ENCODE assay signal across 19 cellular contexts in genomic region chr11:69891421-69892236, GRCh38.
DNase-seq lines count a peak whose midpoint lies in the region; ATAC-seq and TF ChIP-seq lines count a peak whose summit lies in the region.
"Had no signal": no experiment of that assay in that cellular context is flagged by ENCODE, and none has a peak within 500 bp of the region (broad histone marks: within the 10 kb centered on the region; RNA-seq: fewer than 3 reads in every experiment).

No MANE protein-coding gene starts in this region.

- peaks cover 0 to 14% (median 0%) of the 10 kb centered on the region in 9 donors for H3K4me1 ChIP-seq in heart right ventricle
- peaks cover 6 to 21% of the 10 kb centered on the region in 2 donors for H3K4me1 ChIP-seq in adrenal gland (replicated peaks in 1 of 2)
- peaks cover 0 to 30% (median 12%) of the 10 kb centered on the region in 4 donors for H3K4me1 ChIP-seq in right lobe of liver

- TF ChIP-seq POLR2A in adrenal gland (IDR thresholded peaks at IDR 0.05): peak in 1 of 2 donors; percentile 36
- TF ChIP-seq POLR2A in right lobe of liver (IDR thresholded peaks at IDR 0.05): no peak

- H3K36me3 Mint-ChIP-seq in progenitor cell of endocrine pancreas (ENCODE audit: insufficient read depth): no peaks in the 10 kb centered on the region
- H3K36me3 Mint-ChIP-seq: naive B cell had no signal

- no peak overlapping the region for H3K27ac ChIP-seq in heart right ventricle
- peak overlapping the region in 3 of 5 donors; percentile 6 to 61 (median 52) for H3K27ac ChIP-seq in adrenal gland
- peak overlapping the region in 2 of 3 donors; percentile 7 to 45 for H3K27ac ChIP-seq in right lobe of liver
- H3K27ac ChIP-seq: parathyroid adenoma, upper lobe of right lung had no signal

- intact Hi-C loops in heart right ventricle (cut with DNase I) (loop anchor here in 2 of 10 donors (5.0 kb wide), 2 partner anchors 189 to 194 kb away; partner anchors contain the start of gene FGF19 (in 1 of the 2)), cardiac septum (cut with DNase I) (no loop called here), adrenal gland (cut with DNase I) (no loop called here), right lobe of liver (cut with DNase I) (no loop called here), head of caudate nucleus (cut with DNase I) (no loop called here)

- H3K9me3 ChIP-seq in heart right ventricle (no peaks in the 10 kb centered on the region), adrenal gland (replicated peaks in 1 of 3) (no peaks in the 10 kb centered on the region), right lobe of liver (no peaks in the 10 kb centered on the region)
- H3K9me3 ChIP-seq: HAP-1, upper lobe of right lung had no signal

- H3K9me3 Mint-ChIP-seq in progenitor cell of endocrine pancreas (ENCODE audit: low read depth): no peaks in the 10 kb centered on the region
- H3K9me3 Mint-ChIP-seq: CD4-positive, alpha-beta T cell; naive B cell had no signal

- H3K4me1 Mint-ChIP-seq in progenitor cell of endocrine pancreas (ENCODE audit: low read depth): peaks cover 8% of the 10 kb centered on the region

- WGBS in heart right ventricle, 2 donors: 56 to 65% methylated on average over 46 of the region's 46 CpGs
- 38 to 48% (median 39%) methylated on average over 31 to 46 of the region's 46 CpGs for WGBS in adrenal gland, 4 donors
- WGBS in right lobe of liver (ENCODE audit: insufficient coverage, low coverage, low lambda C conversion rate, missing lambda C conversion rate): 13% methylated on average over 26 of the region's 46 CpGs

- H3K27ac Mint-ChIP-seq in progenitor cell of endocrine pancreas: no peak overlapping the region
- H3K27ac Mint-ChIP-seq: activated CD4-positive, alpha-beta T cell treated with anti-CD3 and anti-CD28 coated beads for 36 hours; CD4-positive, alpha-beta T cell had no signal

- no peak overlapping the region for H3K4me3 Mint-ChIP-seq in progenitor cell of endocrine pancreas (ENCODE audit: low read depth)
- H3K4me3 Mint-ChIP-seq: activated CD4-positive, alpha-beta T cell treated with anti-CD3 and anti-CD28 coated beads for 36 hours; CD4-positive, alpha-beta T cell; naive B cell had no signal

- peaks cover 13% of the 10 kb centered on the region for H3K27me3 Mint-ChIP-seq in progenitor cell of endocrine pancreas

- no peak for TF ChIP-seq CTCF in heart right ventricle (IDR thresholded peaks at IDR 0.05)
- no peak for TF ChIP-seq CTCF in adrenal gland (IDR thresholded peaks at IDR 0.05)
- TF ChIP-seq CTCF in right lobe of liver (IDR thresholded peaks at IDR 0.05): no peak
- TF ChIP-seq CTCF in progenitor cell of endocrine pancreas (IDR thresholded peaks at IDR 0.05; ENCODE audit: unreplicated experiment): no peak

- H3K36me3 ChIP-seq in heart right ventricle (no peaks in the 10 kb centered on the region), adrenal gland (replicated peaks in 1 of 2) (no peaks in the 10 kb centered on the region), right lobe of liver (no peaks in the 10 kb centered on the region)
- H3K36me3 ChIP-seq: HAP-1, upper lobe of right lung had no signal

- DNase-seq in heart right ventricle (no peak), cardiac septum (ENCODE audit: low spot score) (no peak), adrenal gland (peak; percentile 36 to 94 (median 88)), right lobe of liver (peak; percentile 77 to 86 (median 84)), NCI-H2196 treated with DMSO at 0.1 percent for 48 hours (lab: John Stamatoyannopoulos, UW; ENCODE audit: unreplicated experiment) (no peak), progenitor cell of endocrine pancreas (ENCODE audit: low spot score, unreplicated experiment) (no peak), head of caudate nucleus (no peak), GF-D8 (lab: John Stamatoyannopoulos, UW) (no peak)
- DNase-seq: activated CD4-positive, alpha-beta T cell treated with anti-CD3 and anti-CD28 coated beads for 36 hours; activated CD8-positive, alpha-beta memory T cell treated with anti-CD3 and anti-CD28 coated beads, Interleukin-2, amount 50 U/mL, for 48 hours; CD4-positive, alpha-beta T cell; foreskin fibroblast; naive B cell; NCI-H1436; NCI-H446; stimulated activated naive CD4-positive, alpha-beta T cell had no signal

- no peak overlapping the region for H3K4me3 ChIP-seq in heart right ventricle
- H3K4me3 ChIP-seq in adrenal gland: no peak overlapping the region
- H3K4me3 ChIP-seq in right lobe of liver: no peak overlapping the region
- H3K4me3 ChIP-seq: HAP-1, upper lobe of right lung had no signal

- peak in 5 of 8 donors; percentile 9 to 71 (median 34) for ATAC-seq in heart right ventricle
- ATAC-seq in right lobe of liver: peak; percentile 73 to 80 (median 78)
- ATAC-seq: activated CD4-positive, alpha-beta T cell treated with anti-CD3 and anti-CD28 coated beads for 36 hours; upper lobe of right lung had no signal

- peaks cover 0 to 63% (median 39%) of the 10 kb centered on the region in 7 donors for H3K27me3 ChIP-seq in heart right ventricle
- H3K27me3 ChIP-seq in adrenal gland: no peaks in the 10 kb centered on the region
- no peaks in the 10 kb centered on the region for H3K27me3 ChIP-seq in right lobe of liver

Comparison
In these comparisons a context has a peak if more than half of its experiments do, and no peak if none do; other contexts are left out.
1. DNase-seq: peak in adrenal gland (7 of 7) and right lobe of liver (3 of 3); none in heart right ventricle (0 of 2), cardiac septum (single experiment), NCI-H2196 treated with DMSO at 0.1 percent for 48 hours (single experiment), progenitor cell of endocrine pancreas (single experiment), head of caudate nucleus (0 of 42) and GF-D8 (single experiment).
2. H3K27ac ChIP-seq: peak in adrenal gland (3 of 5) and right lobe of liver (2 of 3); none in heart right ventricle (0 of 10).